ENCODE assay signal across 13 cellular contexts in genomic region chr14:59306775-59307174, GRCh38.
DNase-seq lines count a peak whose midpoint lies in the region; ATAC-seq and TF ChIP-seq lines count a peak whose summit lies in the region.
"Had no signal": no experiment of that assay in that cellular context is flagged by ENCODE, and none has a peak within 500 bp of the region (broad histone marks: within the 10 kb centered on the region; RNA-seq: fewer than 3 reads in every experiment).

No MANE protein-coding gene starts in this region.

- no peaks in the 10 kb centered on the region for H3K36me3 ChIP-seq in OCI-LY1 (ENCODE audit: insufficient read depth, low read length)
- no peaks in the 10 kb centered on the region for H3K36me3 ChIP-seq in esophagus muscularis mucosa
- H3K36me3 ChIP-seq in ascending aorta = no peaks in the 10 kb centered on the region

- no peak overlapping the region for H2AFZ ChIP-seq in OCI-LY1 (ENCODE audit: low read length)

- H4K20me1 ChIP-seq in OCI-LY1 (ENCODE audit: insufficient read depth, low read length) = no peaks in the 10 kb centered on the region

- H3K4me3 Mint-ChIP-seq in progenitor cell of endocrine pancreas (ENCODE audit: low read depth) = no peak overlapping the region
- no peak overlapping the region for H3K4me3 Mint-ChIP-seq in endothelial cell (ENCODE audit: unreplicated experiment)
- H3K4me3 Mint-ChIP-seq: effector memory CD8-positive, alpha-beta T cell had no signal

- no peaks in the 10 kb centered on the region for H3K9me2 ChIP-seq in OCI-LY1 (ENCODE audit: low read depth, low read length)

- no peak overlapping the region for H3K4me2 ChIP-seq in OCI-LY1 (ENCODE audit: low read length)

- H3K36me3 Mint-ChIP-seq in progenitor cell of endocrine pancreas (ENCODE audit: insufficient read depth) (no peaks in the 10 kb centered on the region), endothelial cell (ENCODE audit: low read depth, unreplicated experiment) (no peaks in the 10 kb centered on the region)

- H3K9me3 Mint-ChIP-seq in progenitor cell of endocrine pancreas (ENCODE audit: low read depth) (no peaks in the 10 kb centered on the region), endothelial cell (ENCODE audit: unreplicated experiment) (no peaks in the 10 kb centered on the region)
- H3K9me3 Mint-ChIP-seq: effector memory CD8-positive, alpha-beta T cell had no signal

- H3K4me1 ChIP-seq in OCI-LY1 (ENCODE audit: insufficient read depth, low read length, severe bottlenecking) (peaks cover 96% of the 10 kb centered on the region), esophagus muscularis mucosa (peaks cover 50 to 87% (median 74%) of the 10 kb centered on the region in 4 donors), ascending aorta (peaks cover 9 to 20% of the 10 kb centered on the region in 2 donors)

- H3K79me2 ChIP-seq in OCI-LY1 (ENCODE audit: insufficient read depth, low read length) = 0 out of 2 replicates have a peak, but pooled peaks cover 4% of the 10 kb centered on the region

- TF ChIP-seq EP300 in esophagus muscularis mucosa (IDR thresholded peaks at IDR 0.05) = no peak

- H3K27me3 Mint-ChIP-seq in progenitor cell of endocrine pancreas (no peaks in the 10 kb centered on the region), endothelial cell (ENCODE audit: unreplicated experiment) (no peaks in the 10 kb centered on the region)
- H3K27me3 Mint-ChIP-seq: effector memory CD8-positive, alpha-beta T cell had no signal

- DNase-seq in ELR (ENCODE audit: low read depth) (peak; percentile 76), esophagus muscularis mucosa (ENCODE audit: extremely low spot score) (no peak), progenitor cell of endocrine pancreas (ENCODE audit: low spot score, unreplicated experiment) (no peak), ascending aorta (ENCODE audit: low spot score in 2 of 2) (no peak), endothelial cell (ENCODE audit: low spot score) (no peak), pons (ENCODE audit: low spot score) (no peak)
- DNase-seq: activated CD4-positive, alpha-beta T cell treated with anti-CD3 and anti-CD28 coated beads for 48 hours; activated naive CD4-positive, alpha-beta T cell treated with anti-CD3 and anti-CD28 coated beads, Interleukin-2, amount 50 U/mL, for 16 hours; effector memory CD8-positive, alpha-beta T cell; NCI-H2171; occipital lobe had no signal

- H3K27ac ChIP-seq in OCI-LY1 (ENCODE audit: low read depth, low read length, poor library complexity, severe bottlenecking) (peak overlapping the region; percentile 39), esophagus muscularis mucosa (replicated peaks in 1 of 4) (peak overlapping the region; percentile 60 to 73 (median 66)), ascending aorta (peak overlapping the region in 1 of 2 donors; percentile 73)

- no peaks in the 10 kb centered on the region for H3K9me3 ChIP-seq in OCI-LY1 (ENCODE audit: low read length)
- H3K9me3 ChIP-seq in esophagus muscularis mucosa = no peaks in the 10 kb centered on the region
- peaks cover 3 to 9% of the 10 kb centered on the region in 2 donors for H3K9me3 ChIP-seq in ascending aorta

- H3K4me3 ChIP-seq in OCI-LY1 (ENCODE audit: low read depth, low read length, poor library complexity, severe bottlenecking) (no peak overlapping the region), esophagus muscularis mucosa (no peak overlapping the region), ascending aorta (no peak overlapping the region)

- TF ChIP-seq CTCF in OCI-LY1 (IDR thresholded peaks at IDR 0.05; ENCODE audit: low read length) = no peak
- no peak for TF ChIP-seq CTCF in esophagus muscularis mucosa (IDR thresholded peaks at IDR 0.05)
- TF ChIP-seq CTCF in progenitor cell of endocrine pancreas (IDR thresholded peaks at IDR 0.05; ENCODE audit: unreplicated experiment) = no peak
- no peak for TF ChIP-seq CTCF in ascending aorta (IDR thresholded peaks at IDR 0.05)
- no peak for TF ChIP-seq CTCF in endothelial cell (IDR thresholded peaks at IDR 0.05; ENCODE audit: unreplicated experiment)

- H3K4me1 Mint-ChIP-seq in progenitor cell of endocrine pancreas (ENCODE audit: low read depth) (peaks cover 16% of the 10 kb centered on the region), endothelial cell (ENCODE audit: unreplicated experiment) (peaks cover 12% of the 10 kb centered on the region)

- TF ChIP-seq POLR2A in esophagus muscularis mucosa (IDR thresholded peaks at IDR 0.05; ENCODE audit: low read depth) = no peak

- H3K27me3 ChIP-seq in OCI-LY1 (ENCODE audit: insufficient read depth, low read length) (no peaks in the 10 kb centered on the region), esophagus muscularis mucosa (no peaks in the 10 kb centered on the region), ascending aorta (no peaks in the 10 kb centered on the region)

- intact Hi-C loops in esophagus muscularis mucosa (cut with DNase I) (no loop called here), ascending aorta (cut with DNase I) (no loop called here)

- no peaks in the 10 kb centered on the region for H3F3A ChIP-seq in OCI-LY1 (ENCODE audit: insufficient read depth, low read length)

- ATAC-seq in GM19463 (IDR thresholded peaks at IDR 0.05; ENCODE audit: unreplicated experiment) = no peak
- ATAC-seq: effector memory CD8-positive, alpha-beta T cell had no signal

- H3K27ac Mint-ChIP-seq in progenitor cell of endocrine pancreas = peak overlapping the region; percentile 36
- H3K27ac Mint-ChIP-seq in endothelial cell (ENCODE audit: unreplicated experiment) = no peak overlapping the region
- H3K27ac Mint-ChIP-seq: effector memory CD8-positive, alpha-beta T cell had no signal

- WGBS in esophagus muscularis mucosa = 85% methylated on average over 1 of the region's 1 CpG

- H3K9ac ChIP-seq in OCI-LY1 (ENCODE audit: low read length) = no peak overlapping the region
